In the genomic region with DNA sequence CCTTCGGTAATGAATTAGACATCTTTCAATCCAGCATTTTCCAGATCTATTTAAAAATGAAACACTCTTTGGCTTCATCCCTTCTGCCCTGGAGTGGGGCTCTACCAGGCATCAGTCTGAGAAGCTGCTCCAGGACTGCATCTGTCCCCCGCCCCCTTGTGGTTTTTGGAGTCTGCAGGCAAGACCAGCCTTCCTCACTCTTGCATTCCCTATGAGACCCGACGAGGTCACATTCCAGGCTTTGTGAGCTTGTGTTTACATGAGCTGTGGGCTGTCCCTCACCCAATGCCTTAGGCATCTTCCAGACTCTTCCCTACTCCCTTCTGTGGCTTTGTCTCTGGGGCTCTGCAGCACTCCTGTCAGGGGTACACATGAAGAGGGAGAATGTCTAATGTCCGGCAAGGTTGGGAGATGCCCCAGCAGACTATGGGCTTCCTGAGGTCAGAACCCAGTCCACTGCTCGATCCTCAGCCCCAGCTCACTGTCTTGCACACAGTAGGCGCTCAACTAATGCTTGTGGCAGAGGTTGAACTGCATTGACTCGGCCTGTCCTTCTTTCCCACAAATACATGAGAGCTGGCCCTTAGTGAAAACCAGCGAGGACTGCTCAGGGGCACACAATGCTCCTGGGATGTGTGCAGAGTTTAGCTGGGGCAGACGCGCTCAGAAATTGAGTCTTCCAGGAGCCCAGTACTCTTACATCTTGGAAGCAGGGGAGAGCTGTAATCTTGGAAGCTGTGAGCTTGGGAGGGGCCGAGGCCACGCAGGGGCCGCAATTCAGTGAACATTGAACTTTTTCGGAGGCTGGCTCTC, we compare ENCODE assay signal across 1 cellular context.
TF ChIP-seq lines count a peak whose summit lies in the region.

No MANE protein-coding gene starts in this region.

TF ChIP-seq in IMR-90, 13 proteins besides CTCF, POLR2A, EP300 and RAD21:
- TF ChIP-seq SMC3 (IDR thresholded peaks at IDR 0.05; ENCODE audit: low read depth, low read length) (0 out of 2 replicates have a peak, but pooled peaks have one; percentile 3), FOS (IDR thresholded peaks at IDR 0.05; ENCODE audit: low read depth, low read length) (no peak)
TF ChIP-seq in IMR-90: peak in this region for 1.
